Comparison of ENCODE assay signal across 19 cellular contexts in the genomic region with DNA sequence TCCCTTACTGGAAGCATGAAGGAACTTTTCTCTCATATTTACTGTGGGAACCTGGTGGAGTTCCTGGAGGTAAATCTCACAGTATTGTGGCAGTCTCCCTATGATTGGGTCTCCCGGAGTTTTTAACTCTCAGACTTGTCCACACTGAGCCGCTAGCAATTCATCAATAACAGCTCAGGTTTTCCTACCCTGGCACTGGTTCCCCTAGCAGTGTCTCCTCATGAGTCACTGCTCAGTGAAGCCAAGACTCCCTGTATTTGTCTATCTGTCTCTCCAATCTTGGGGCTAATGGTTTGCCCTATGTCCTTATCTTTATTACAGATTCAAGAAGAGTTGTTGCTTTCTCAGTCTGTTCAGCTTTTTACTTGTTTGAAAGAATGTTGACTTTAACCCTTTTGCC.
"Had no signal": no experiment of that assay in that cellular context is flagged by ENCODE, and none has a peak within 500 bp of the region (broad histone marks: within the 10 kb centered on the region; RNA-seq: fewer than 3 reads in every experiment).

No MANE protein-coding gene starts in this region.

- H3K27me3 ChIP-seq: right lobe of liver had no signal

- H3K4me3 Mint-ChIP-seq: activated CD8-positive, alpha-beta memory T cell treated with anti-CD3 and anti-CD28 coated beads, Interleukin-2, amount 10 ng/mL, durations not matched to agents 7 days and 5 days; activated naive CD8-positive, alpha-beta T cell treated with anti-CD3 and anti-CD28 coated beads, Interleukin-2, amount 10 ng/mL, durations not matched to agents 7 days and 5 days; activated T-cell treated with anti-CD3 and anti-CD28 coated beads, Interleukin-2, amount 50 U/mL, for 4 hours; natural killer cell; type B pancreatic cell had no signal

- H3K9me3 ChIP-seq: prostate gland, right lobe of liver had no signal

- H3K4me1 Mint-ChIP-seq: activated CD8-positive, alpha-beta memory T cell treated with anti-CD3 and anti-CD28 coated beads, Interleukin-2, amount 10 ng/mL, durations not matched to agents 7 days and 5 days; activated naive CD8-positive, alpha-beta T cell treated with anti-CD3 and anti-CD28 coated beads, Interleukin-2, amount 10 ng/mL, durations not matched to agents 7 days and 5 days; natural killer cell had no signal

- DNase-seq: activated CD4-positive, alpha-beta T cell treated with anti-CD3 and anti-CD28 coated beads, Interleukin-2, amount 50 U/mL, for 48 hours; activated CD4-positive, CD25-positive, alpha-beta regulatory T cell treated with anti-CD3 and anti-CD28 coated beads, Interleukin-2, amount 50 U/mL, for 72 hours; activated CD8-positive, alpha-beta memory T cell treated with anti-CD3 and anti-CD28 coated beads, Interleukin-2, amount 10 ng/mL, durations not matched to agents 7 days and 5 days; activated gamma-delta T cell; activated naive CD8-positive, alpha-beta T cell treated with anti-CD3 and anti-CD28 coated beads, Interleukin-2, amount 10 ng/mL, durations not matched to agents 7 days and 5 days; activated T-cell treated with anti-CD3 and anti-CD28 coated beads, Interleukin-2, amount 50 U/mL, for 4 hours; central memory CD4-positive, alpha-beta T cell; effector CD8-positive, alpha-beta T cell; left cardiac atrium; natural killer cell; nucleus accumbens; right lobe of liver; stimulated activated CD4-positive, alpha-beta T cell treated with anti-CD3 and anti-CD28 coated beads, Interleukin-12 subunit alpha, Interleukin-12 subunit beta, amount 100 ng/mL, for 4 hours; stimulated activated naive CD4-positive, alpha-beta T cell; T-helper 2 cell had no signal

- H3K4me1 ChIP-seq: prostate gland, right lobe of liver had no signal

- H3K4me3 ChIP-seq: coronary artery, lung, prostate gland, right lobe of liver had no signal

- H3K9me3 Mint-ChIP-seq: activated naive CD8-positive, alpha-beta T cell treated with anti-CD3 and anti-CD28 coated beads, Interleukin-2, amount 10 ng/mL, durations not matched to agents 7 days and 5 days; type B pancreatic cell had no signal

- ATAC-seq: activated CD8-positive, alpha-beta memory T cell treated with anti-CD3 and anti-CD28 coated beads, Interleukin-2, amount 10 ng/mL, durations not matched to agents 7 days and 5 days; activated T-cell treated with anti-CD3 and anti-CD28 coated beads, Interleukin-2, amount 50 U/mL, for 4 hours; left cardiac atrium; natural killer cell; right lobe of liver had no signal

- H3K36me3 ChIP-seq: prostate gland, right lobe of liver had no signal

- H3K36me3 Mint-ChIP-seq: activated CD8-positive, alpha-beta memory T cell treated with anti-CD3 and anti-CD28 coated beads, Interleukin-2, amount 10 ng/mL, durations not matched to agents 7 days and 5 days; activated naive CD8-positive, alpha-beta T cell treated with anti-CD3 and anti-CD28 coated beads, Interleukin-2, amount 10 ng/mL, durations not matched to agents 7 days and 5 days; type B pancreatic cell had no signal

- H3K27me3 Mint-ChIP-seq: activated CD8-positive, alpha-beta memory T cell treated with anti-CD3 and anti-CD28 coated beads, Interleukin-2, amount 10 ng/mL, durations not matched to agents 7 days and 5 days; activated naive CD8-positive, alpha-beta T cell treated with anti-CD3 and anti-CD28 coated beads, Interleukin-2, amount 10 ng/mL, durations not matched to agents 7 days and 5 days; type B pancreatic cell had no signal

- H3K27ac ChIP-seq: coronary artery, prostate gland, right lobe of liver had no signal

- H3K27ac Mint-ChIP-seq: activated CD8-positive, alpha-beta memory T cell treated with anti-CD3 and anti-CD28 coated beads, Interleukin-2, amount 10 ng/mL, durations not matched to agents 7 days and 5 days; activated naive CD8-positive, alpha-beta T cell treated with anti-CD3 and anti-CD28 coated beads, Interleukin-2, amount 10 ng/mL, durations not matched to agents 7 days and 5 days; natural killer cell; type B pancreatic cell had no signal
